In the genomic region with DNA sequence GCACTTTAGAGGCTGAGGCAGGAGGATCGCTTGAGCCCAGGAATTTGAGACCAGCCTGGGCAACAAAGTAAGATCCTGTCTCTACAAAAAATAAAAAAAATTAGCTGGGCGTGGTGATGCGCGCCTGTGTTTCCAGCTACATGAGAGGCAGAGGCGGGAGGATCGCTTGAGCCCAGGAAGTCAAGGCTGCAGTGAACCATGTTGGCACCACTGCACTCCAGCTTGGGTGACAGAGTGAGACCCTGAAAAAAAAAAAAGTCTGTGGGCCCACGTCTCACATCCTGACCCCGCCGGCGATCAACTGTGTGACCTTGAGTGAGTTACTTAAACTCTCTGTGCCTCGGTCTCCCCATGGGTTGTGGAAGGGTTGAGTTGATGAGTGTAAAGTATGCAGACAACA, we compare ENCODE assay signal across 8 cellular contexts. TPM values are rescaled to one million over a fixed set of nuclear protein-coding genes. Genes with fewer than 3 reads are reported as not detected.
"Had no signal": no experiment of that assay in that cellular context is flagged by ENCODE, and none has a peak within 500 bp of the region (broad histone marks: within the 10 kb centered on the region; RNA-seq: fewer than 3 reads in every experiment).

No MANE protein-coding gene starts in this region.

- DNase-seq: H9, HCEC 1CT had no signal

- H3K4me2 ChIP-seq: GM23338 had no signal

- H3K27ac Mint-ChIP-seq: GM23338, H9 had no signal

- H3K4me3 ChIP-seq: GM23338 had no signal

- H3K27ac ChIP-seq: HL-60 had no signal

- H2AFZ ChIP-seq: GM23338 had no signal

- H3K4me3 Mint-ChIP-seq: GM23338, H9, IgD-negative memory B cell had no signal

- H3K9me3 Mint-ChIP-seq: GM23338, H9 had no signal

RNA-seq across cellular contexts. Expression of a gene that starts 48.2 kb away (rescaled TPM):
- total RNA-seq: GM23338, H1, H9, HepG2, HT1080 had no signal
- polyA plus RNA-seq: GM23338, H1, HepG2 had no signal
